ENCODE assay signal across 24 cellular contexts in genomic region chr17:61989509-61989908, GRCh38.
DNase-seq lines count a peak whose midpoint lies in the region; ATAC-seq, FAIRE-seq and TF ChIP-seq lines count a peak whose summit lies in the region.
"Had no signal": no experiment of that assay in that cellular context is flagged by ENCODE, and none has a peak within 500 bp of the region (broad histone marks: within the 10 kb centered on the region; RNA-seq: fewer than 3 reads in every experiment).

No MANE protein-coding gene starts in this region.

- POLR2A ChIA-PET in Panc1 (lab: Charles Lee), result no interaction called here
- POLR2A ChIA-PET in K562 (lab: Yijun Ruan, JAX), result no interaction called here

- no peaks in the 10 kb centered on the region for H3K4me1 ChIP-seq in mammary epithelial cell (ENCODE audit: insufficient read depth, low read length)
- H3K4me1 ChIP-seq in breast epithelium, result no peaks in the 10 kb centered on the region
- no peaks in the 10 kb centered on the region for H3K4me1 ChIP-seq in Panc1 (ENCODE audit: control insufficient read depth, insufficient read depth, low read length)
- H3K4me1 ChIP-seq in K562 (replicated peaks in 1 of 2; ENCODE audit: control insufficient read depth in 2 of 2, insufficient read depth in 2 of 2, low read length in 2 of 2), result no peaks in the 10 kb centered on the region
- no peaks in the 10 kb centered on the region for H3K4me1 ChIP-seq in uterus
- H3K4me1 ChIP-seq: BE2C; BLaER1 treated with 17β-estradiol and CSF1 and Interleukin-3, amounts not matched to agents 10 nM and 100 nM had no signal

- H3K79me2 ChIP-seq in mammary epithelial cell (ENCODE audit: insufficient read depth, low read length) (peaks cover 7% of the 10 kb centered on the region), K562 (ENCODE audit: control insufficient read depth, insufficient read depth, low read length) (no peaks in the 10 kb centered on the region)

- H2AFZ ChIP-seq in mammary epithelial cell (ENCODE audit: low read depth, low read length), result no peak overlapping the region
- H2AFZ ChIP-seq in K562 (ENCODE audit: low read depth, low read length), result no peak overlapping the region
- H2AFZ ChIP-seq: GM23248 had no signal

- intact Hi-C loops in mammary epithelial cell (cut with micrococcal nuclease), result no loop called here
- intact Hi-C loops in breast epithelium (cut with DNase I; ENCODE audit: low total_unique reads), result no loop called here
- intact Hi-C loops in Panc1 (cut with micrococcal nuclease; ENCODE audit: unreplicated experiment), result no loop called here
- intact Hi-C loops in K562 (cut with micrococcal nuclease), result no loop called here
- intact Hi-C loops in uterus (cut with DNase I; ENCODE audit: low total_unique reads), result no loop called here

- FAIRE-seq in K562 (lab: Jason Lieb, UNC), result no peak
- FAIRE-seq: A549, GM19239, H1 had no signal

- H3K9me1 ChIP-seq in K562 (ENCODE audit: control insufficient read depth, insufficient read depth, low read length), result no peaks in the 10 kb centered on the region

- TSS peak; percentile 3 for BruUV-seq in mammary epithelial cell (replicated peaks; lab: Mats Ljungman, UMichigan)
- BruUV-seq in Panc1 (replicated peaks; lab: Mats Ljungman, UMichigan), result TSS peak; percentile 45
- no TSS peak for BruUV-seq in K562 (replicated peaks; lab: Mats Ljungman, UMichigan)

- TF ChIP-seq CTCF in mammary epithelial cell (conservative IDR thresholded peaks at IDR 0.05 in 1 of 2, IDR thresholded peaks at IDR 0.05 in 1 of 2; ENCODE audit: extremely low read depth in 1 of 2, insufficient read depth in 1 of 2, low read depth in 1 of 2, low read length in 2 of 2) (no peak), breast epithelium (IDR thresholded peaks at IDR 0.05) (no peak), Panc1 (IDR thresholded peaks at IDR 0.05) (no peak), K562 (IDR thresholded peaks at IDR 0.05 in 2 of 3, conservative IDR thresholded peaks at IDR 0.05 in 1 of 3; ENCODE audit: insufficient read depth in 2 of 3, low read depth in 1 of 3, low read length in 3 of 3) (no peak), uterus (IDR thresholded peaks at IDR 0.05) (no peak)

- H4K20me1 ChIP-seq in mammary epithelial cell (ENCODE audit: insufficient read depth, low read length) (no peaks in the 10 kb centered on the region), K562 (replicated peaks; ENCODE audit: control insufficient read depth, insufficient read depth, low read length) (no peaks in the 10 kb centered on the region)

- TF ChIP-seq POLR2A in breast epithelium (IDR thresholded peaks at IDR 0.05) (no peak), K562 (conservative IDR thresholded peaks at IDR 0.05) (no peak), uterus (IDR thresholded peaks at IDR 0.05) (no peak)

- CTCF ChIA-PET in mammary epithelial cell (lab: Charles Lee; ENCODE audit: low non-redundant PET), result no interaction called here
- CTCF ChIA-PET in Panc1 (lab: Charles Lee), result no interaction called here
- CTCF ChIA-PET in K562 (lab: Yijun Ruan, JAX; ENCODE audit: low intra/inter-chr PET ratio), result no interaction called here

- no peak for TF ChIP-seq RAD21 in K562 (CRISPR knock-in tag; conservative IDR thresholded peaks at IDR 0.05 in 1 of 2, IDR thresholded peaks at IDR 0.05 in 1 of 2)

- dilution Hi-C loops in mammary epithelial cell (cut with HindIII; ENCODE audit: low sequenced_read_pairs), result no loop called here

- no peak for TF ChIP-seq EP300 in K562 (IDR thresholded peaks at IDR 0.05; ENCODE audit: low read length)

- ATAC-seq in Panc1, result no peak
- ATAC-seq in K562, result no peak
- ATAC-seq: A549 had no signal

- H3K27ac ChIP-seq in mammary epithelial cell (ENCODE audit: insufficient read depth, low read depth, low read length), result no peak overlapping the region
- no peak overlapping the region for H3K27ac ChIP-seq in breast epithelium
- no peak overlapping the region for H3K27ac ChIP-seq in Panc1 (ENCODE audit: low read length)
- no peak overlapping the region for H3K27ac ChIP-seq in K562 (ENCODE audit: extremely low read depth, low read depth, low read length)
- H3K27ac ChIP-seq in uterus, result no peak overlapping the region
- H3K27ac ChIP-seq: A549; BLaER1 treated with 17β-estradiol and CSF1 and Interleukin-3, amounts not matched to agents 10 nM and 100 nM; GM23248 had no signal

- WGBS in mammary epithelial cell (ENCODE audit: low coverage, missing lambda C conversion rate), result 93% methylated on average over 3 of the region's 3 CpGs
- 98% methylated on average over 3 of the region's 3 CpGs for WGBS in K562 (ENCODE audit: insufficient coverage, low coverage, missing lambda C conversion rate)

- no peaks in the 10 kb centered on the region for H3K9me3 ChIP-seq in mammary epithelial cell (replicated peaks; ENCODE audit: insufficient read depth, low read length)
- no peaks in the 10 kb centered on the region for H3K9me3 ChIP-seq in breast epithelium
- H3K9me3 ChIP-seq in Panc1 (ENCODE audit: control insufficient read depth, insufficient read depth, low read depth, low read length), result no peaks in the 10 kb centered on the region
- H3K9me3 ChIP-seq in K562 (replicated peaks; ENCODE audit: control insufficient read depth, insufficient read depth, low read depth, low read length), result no peaks in the 10 kb centered on the region
- H3K9me3 ChIP-seq in uterus, result no peaks in the 10 kb centered on the region
- H3K9me3 ChIP-seq: A549; BE2C; BLaER1 treated with 17β-estradiol and CSF1 and Interleukin-3, amounts not matched to agents 10 nM and 100 nM had no signal

- H3K9ac ChIP-seq in mammary epithelial cell (ENCODE audit: insufficient read depth, low read length) (no peak overlapping the region), K562 (ENCODE audit: insufficient read depth in 1 of 2, low read depth in 2 of 2, low read length in 2 of 2) (no peak overlapping the region)
- H3K9ac ChIP-seq: BLaER1 treated with 17β-estradiol and CSF1 and Interleukin-3, amounts not matched to agents 10 nM and 100 nM; GM23248 had no signal

- in situ Hi-C loops in mammary epithelial cell (cut with MboI; ENCODE audit: low sequenced_read_pairs in 2 of 2), result no loop called here
- in situ Hi-C loops in Panc1 (cut with HindIII; ENCODE audit: low pct_unique_long_range_greater_than_20kb, low sequenced_read_pairs), result no loop called here
- in situ Hi-C loops in K562 (cut with MboI), result no loop called here

- DNase-seq in mammary epithelial cell, result no peak
- DNase-seq in breast epithelium (ENCODE audit: low spot score in 2 of 2), result no peak
- DNase-seq in Panc1 (ENCODE audit: low read depth, low spot score), result no peak
- DNase-seq in K562 (ENCODE audit: extremely low read depth in 1 of 4, low spot score in 3 of 4), result no peak
- no peak for DNase-seq in GM03348 (ENCODE audit: low spot score)
- DNase-seq in uterus, result no peak
- DNase-seq: 8988T; ACHN; AML-193; BE2C; Calu3; CD4-positive, alpha-beta T cell; CD8-positive, alpha-beta memory T cell; COR-L47; DMS53; DMS79 treated with DMSO at 0.1 percent for 48 hours; GF-D8; GM23248; H7; HCEC 1CT had no signal

- no peak overlapping the region for H3K4me3 ChIP-seq in mammary epithelial cell (replicated peaks in 1 of 3; ENCODE audit: insufficient read depth in 1 of 3, low read depth in 2 of 3, low read length in 3 of 3)
- H3K4me3 ChIP-seq in breast epithelium, result no peak overlapping the region
- H3K4me3 ChIP-seq in Panc1 (ENCODE audit: low read depth in 2 of 2, low read length in 2 of 2), result no peak overlapping the region
- no peak overlapping the region for H3K4me3 ChIP-seq in K562
- no peak overlapping the region for H3K4me3 ChIP-seq in uterus
- H3K4me3 ChIP-seq: A549; BLaER1 treated with 17β-estradiol and CSF1 and Interleukin-3, amounts not matched to agents 10 nM and 100 nM; GM23248 had no signal

- H3K36me3 ChIP-seq in mammary epithelial cell (ENCODE audit: insufficient read depth, low read length) (peaks cover 24% of the 10 kb centered on the region), breast epithelium (no peaks in the 10 kb centered on the region), Panc1 (ENCODE audit: control insufficient read depth, insufficient read depth, low read length) (peaks cover 31% of the 10 kb centered on the region), K562 (ENCODE audit: control insufficient read depth, insufficient read depth, low read length) (peaks cover 72% of the 10 kb centered on the region), uterus (no peaks in the 10 kb centered on the region)

- H3K27me3 ChIP-seq in mammary epithelial cell (ENCODE audit: insufficient read depth, low read length), result no peaks in the 10 kb centered on the region
- no peaks in the 10 kb centered on the region for H3K27me3 ChIP-seq in breast epithelium
- no peaks in the 10 kb centered on the region for H3K27me3 ChIP-seq in Panc1 (ENCODE audit: control insufficient read depth, insufficient read depth, low read length)
- H3K27me3 ChIP-seq in K562 (ENCODE audit: control insufficient read depth in 2 of 2, insufficient read depth in 2 of 2, low read length in 2 of 2), result no peaks in the 10 kb centered on the region
- no peaks in the 10 kb centered on the region for H3K27me3 ChIP-seq in uterus
- H3K27me3 ChIP-seq: BE2C; BLaER1 treated with 17β-estradiol and CSF1 and Interleukin-3, amounts not matched to agents 10 nM and 100 nM had no signal

- no peak overlapping the region for H3K4me2 ChIP-seq in mammary epithelial cell (ENCODE audit: insufficient read depth, low read depth, low read length)
- H3K4me2 ChIP-seq in K562 (ENCODE audit: insufficient read depth, low read length), result no peak overlapping the region
- H3K4me2 ChIP-seq: A549; BLaER1 treated with 17β-estradiol and CSF1 and Interleukin-3, amounts not matched to agents 10 nM and 100 nM had no signal
